In the genomic region with DNA sequence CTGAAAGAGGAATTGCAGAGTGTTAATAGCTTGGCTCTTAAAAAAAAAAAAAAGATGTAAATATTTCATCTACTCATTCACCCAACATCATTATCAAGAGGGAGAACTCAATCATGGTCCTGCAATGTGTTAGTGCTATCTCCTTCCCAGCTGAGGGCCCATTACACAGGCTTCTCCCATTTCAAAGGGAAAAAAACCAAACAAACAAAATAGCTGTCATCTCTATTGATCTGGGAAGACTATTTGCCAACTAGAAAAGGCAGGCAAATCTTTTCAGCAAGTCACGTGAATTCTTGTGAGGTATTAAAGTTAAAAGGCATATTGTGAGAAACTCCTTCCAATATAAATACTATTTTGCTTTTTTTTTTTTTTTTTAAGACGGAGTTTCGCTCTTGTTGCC, we compare ENCODE assay signal across 31 cellular contexts.
"Had no signal": no experiment of that assay in that cellular context is flagged by ENCODE, and none has a peak within 500 bp of the region (broad histone marks: within the 10 kb centered on the region; RNA-seq: fewer than 3 reads in every experiment).

No MANE protein-coding gene starts in this region.

- H3K36me3 ChIP-seq: adrenal gland, breast epithelium, cardiac muscle cell, colonic mucosa, gastrocnemius medialis, heart left ventricle had no signal

- H3K4me1 ChIP-seq: breast epithelium, colonic mucosa, gastrocnemius medialis had no signal

- H3K27ac ChIP-seq: adrenal gland, breast epithelium, cardiac muscle cell, colonic mucosa, dorsolateral prefrontal cortex, gastrocnemius medialis, heart left ventricle had no signal

- ATAC-seq: activated CD4-positive, alpha-beta T cell treated with anti-CD3 and anti-CD28 coated beads for 36 hours; activated CD8-positive, alpha-beta memory T cell treated with anti-CD3 and anti-CD28 coated beads, Interleukin-2, amount 10 ng/mL, durations not matched to agents 7 days and 5 days; activated CD8-positive, alpha-beta T cell treated with anti-CD3 and anti-CD28 coated beads, Interleukin-2, amount 10 ng/mL, durations not matched to agents 7 days and 5 days; activated naive CD8-positive, alpha-beta T cell treated with anti-CD3 and anti-CD28 coated beads, Interleukin-2, amount 50 U/mL, for 24 hours; esophagus mucosa; gastrocnemius medialis; heart left ventricle had no signal

- DNase-seq: activated CD4-positive, alpha-beta memory T cell treated with anti-CD3 and anti-CD28 coated beads for 36 hours; activated CD4-positive, alpha-beta T cell treated with anti-CD3 and anti-CD28 coated beads for 36 hours; activated CD4-positive, alpha-beta T cell treated with anti-CD3 and anti-CD28 coated beads, Interleukin-2, amount 10 ng/mL, durations not matched to agents 24 days and 14 days; activated CD4-positive, CD25-positive, alpha-beta regulatory T cell; activated CD4-positive, CD25-positive, alpha-beta regulatory T cell treated with anti-CD3 and anti-CD28 coated beads, Interleukin-2, amount 50 U/mL, for 72 hours; activated CD8-positive, alpha-beta memory T cell treated with anti-CD3 and anti-CD28 coated beads, Interleukin-2, amount 10 ng/mL, durations not matched to agents 7 days and 5 days; activated CD8-positive, alpha-beta memory T cell treated with anti-CD3 and anti-CD28 coated beads, Interleukin-2, amount 50 U/mL, for 4 hours; activated CD8-positive, alpha-beta T cell treated with anti-CD3 and anti-CD28 coated beads, Interleukin-2, amount 10 ng/mL, durations not matched to agents 7 days and 5 days; activated effector memory CD4-positive, alpha-beta T cell treated with anti-CD3 and anti-CD28 coated beads, Interleukin-2, amount 50 U/mL, for 16 hours; activated naive CD4-positive, alpha-beta T cell treated with anti-CD3 and anti-CD28 coated beads for 36 hours; activated naive CD8-positive, alpha-beta T cell treated with anti-CD3 and anti-CD28 coated beads for 36 hours; activated naive CD8-positive, alpha-beta T cell treated with anti-CD3 and anti-CD28 coated beads, Interleukin-2, amount 50 U/mL, for 24 hours; activated T-cell treated with anti-CD3 and anti-CD28 coated beads, Interleukin-2, amount 50 U/mL, for 1 hour; activated T-cell treated with anti-CD3 and anti-CD28 coated beads, Interleukin-2, amount 50 U/mL, for 48 hours; adrenal gland; amygdala; aorta; central memory CD4-positive, alpha-beta T cell; cerebellar nuclear complex; colonic mucosa; dorsolateral prefrontal cortex; effector memory CD4-positive, alpha-beta T cell; endodermal cell; foreskin fibroblast; gastrocnemius medialis; glutamatergic neuron; heart left ventricle; T-helper 2 cell had no signal

- H3K4me3 ChIP-seq: adrenal gland, breast epithelium, cardiac muscle cell, colonic mucosa, dorsolateral prefrontal cortex, gastrocnemius medialis, heart left ventricle had no signal

- H3K27me3 ChIP-seq: adrenal gland, breast epithelium, cardiac muscle cell, colonic mucosa, dorsolateral prefrontal cortex, gastrocnemius medialis, heart left ventricle had no signal

- H3K9me3 ChIP-seq: adrenal gland, breast epithelium, colonic mucosa, gastrocnemius medialis, heart left ventricle had no signal
